ENCODE assay signal across 1 cellular context in genomic region chr12:6787309-6787708, GRCh38.
TF ChIP-seq lines count a peak whose summit lies in the region.

No MANE protein-coding gene starts in this region.

TF ChIP-seq in neural cell, 6 proteins besides CTCF, POLR2A, EP300 and RAD21:
- TF ChIP-seq REST (IDR thresholded peaks at IDR 0.05; ENCODE audit: borderline replicate concordance) = no peak
- TF ChIP-seq MXI1 (conservative IDR thresholded peaks at IDR 0.05; ENCODE audit: poor library complexity, severe bottlenecking) = no peak
